ENCODE assay signal across 8 cellular contexts in the genomic region with DNA sequence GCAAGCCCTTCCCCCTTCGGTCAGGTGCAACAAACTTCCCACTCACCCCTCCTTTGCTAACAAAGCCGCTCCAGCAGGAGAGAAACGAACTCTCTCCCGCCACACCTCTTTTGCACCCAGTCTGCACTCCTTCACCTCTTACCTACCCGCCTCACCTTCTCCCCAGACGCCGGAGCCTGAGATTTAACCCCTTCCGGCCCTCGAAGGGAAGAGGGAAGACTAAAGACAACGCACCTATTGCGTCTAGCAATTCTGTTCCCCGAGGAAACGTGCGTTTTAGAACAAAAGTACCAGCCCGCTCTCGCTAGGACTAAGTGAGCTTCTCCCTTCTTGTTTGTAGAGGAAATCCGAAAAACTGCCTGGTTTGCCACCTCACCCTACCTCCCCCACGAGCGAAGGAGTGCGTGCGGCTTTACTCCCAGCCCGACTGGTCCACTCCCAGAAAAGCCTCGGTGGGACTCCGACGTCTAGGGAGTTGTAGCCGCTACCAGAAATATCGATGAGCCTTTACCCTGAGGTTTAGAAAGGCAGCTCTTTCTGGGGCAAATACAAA. TPM values are rescaled to one million over a fixed set of nuclear protein-coding genes. Genes with fewer than 3 reads are reported as not detected.
DNase-seq lines count a peak whose midpoint lies in the region; ATAC-seq, FAIRE-seq and TF ChIP-seq lines count a peak whose summit lies in the region.

No MANE protein-coding gene starts in this region.

- POLR2A ChIA-PET in endothelial cell of umbilical vein (lab: Charles Lee): interaction anchor here (0.6 kb wide), 1 partner anchor 94 kb away, joined by 3 read pairs; no protein-coding TSS in a partner anchor

- H3K4me3 ChIP-seq in endothelial cell of umbilical vein (replicated peaks in 1 of 3; ENCODE audit: insufficient read depth in 1 of 3, low read depth in 1 of 3, low read length in 3 of 3): peak overlapping the region; percentile 73 to 98 (median 94)

- no peaks in the 10 kb centered on the region for H3K9me1 ChIP-seq in endothelial cell of umbilical vein (replicated peaks; ENCODE audit: control insufficient read depth, extremely low read depth, insufficient read depth, low read length)

- no peaks in the 10 kb centered on the region for H3K27me3 ChIP-seq in endothelial cell of umbilical vein (ENCODE audit: control insufficient read depth in 2 of 2, insufficient read depth in 2 of 2, low read length in 2 of 2)

- intact Hi-C loops in endothelial cell of umbilical vein (cut with micrococcal nuclease): loop anchor here (1.0 to 5.0 kb wide), 2 partner anchors 135 to 160 kb away; partner anchors contain the start of gene REL

- FAIRE-seq in endothelial cell of umbilical vein (lab: Jason Lieb, UNC): peak; percentile 82

- H3K79me2 ChIP-seq in endothelial cell of umbilical vein (ENCODE audit: control insufficient read depth, insufficient read depth, low read length): peaks cover 46% of the 10 kb centered on the region

- no peaks in the 10 kb centered on the region for H3K9me3 ChIP-seq in endothelial cell of umbilical vein (replicated peaks; ENCODE audit: control insufficient read depth, insufficient read depth, low read length)

- H3K4me2 ChIP-seq in endothelial cell of umbilical vein (ENCODE audit: insufficient read depth, low read length): peak overlapping the region; percentile 93

- TF ChIP-seq CTCF in endothelial cell of umbilical vein (IDR thresholded peaks at IDR 0.05; ENCODE audit: extremely low read depth in 1 of 2, insufficient read depth in 1 of 2, low read depth in 1 of 2, low read length in 2 of 2): no peak

- peak overlapping the region; percentile 69 for H3K9ac ChIP-seq in endothelial cell of umbilical vein (replicated peaks; ENCODE audit: extremely low read depth, insufficient read depth, low read length)

- H3K27ac ChIP-seq in endothelial cell of umbilical vein (ENCODE audit: insufficient read depth, low read depth, low read length): peak overlapping the region; percentile 67

- CTCF ChIA-PET in endothelial cell of umbilical vein (lab: Charles Lee): no interaction called here

- H2AFZ ChIP-seq in endothelial cell of umbilical vein (ENCODE audit: low read depth, low read length): peak overlapping the region; percentile 97

- H4K20me1 ChIP-seq in endothelial cell of umbilical vein (replicated peaks; ENCODE audit: control insufficient read depth, extremely low read depth, insufficient read depth, low read length): no peaks in the 10 kb centered on the region

- dilution Hi-C loops in endothelial cell of umbilical vein (cut with MboI; ENCODE audit: extremely low pct_ligation_motif_present, low sequenced_read_pairs): no loop called here

- TF ChIP-seq POLR2A in endothelial cell of umbilical vein (IDR thresholded peaks at IDR 0.05; ENCODE audit: low read depth, low read length): no peak

- peak; percentile 64 for DNase-seq in COLO829 (ENCODE audit: low spot score)
- peak; percentile 66 for DNase-seq in HS-27A (ENCODE audit: low read depth)
- peak; percentile 66 to 79 for DNase-seq in NOMO-1 (lab: John Stamatoyannopoulos, UW; ENCODE audit: unreplicated experiment in 2 of 2)
- peak; percentile 19 for DNase-seq in activated CD8-positive, alpha-beta memory T cell treated with anti-CD3 and anti-CD28 coated beads, Interleukin-2, amount 50 U/mL, for 1 hour (ENCODE audit: extremely low read depth)
- no peak for DNase-seq in endothelial cell of umbilical vein (ENCODE audit: low read depth, low spot score)
- DNase-seq in midbrain (lab: John Stamatoyannopoulos, UW): peak; percentile 94
- DNase-seq in stimulated activated CD8-positive, alpha-beta memory T cell treated with anti-CD3 and anti-CD28 coated beads, Interleukin-15, amount 100 ng/mL, for 48 hours (ENCODE audit: low read depth in 2 of 2): peak; percentile 46 to 53

- no peaks in the 10 kb centered on the region for H3K36me3 ChIP-seq in endothelial cell of umbilical vein (ENCODE audit: control insufficient read depth in 2 of 2, extremely low read depth in 1 of 2, insufficient read depth in 2 of 2, low read length in 2 of 2)

- BruUV-seq in endothelial cell of umbilical vein (replicated peaks; lab: Mats Ljungman, UMichigan): no TSS peak

- peaks cover 21% of the 10 kb centered on the region for H3K4me1 ChIP-seq in endothelial cell of umbilical vein (ENCODE audit: control insufficient read depth, extremely low read depth, insufficient read depth, low read length)

- ATAC-seq in GM19468 (IDR thresholded peaks at IDR 0.05; ENCODE audit: extremely low read depth, unreplicated experiment): peak; percentile 18

TF ChIP-seq in endothelial cell of umbilical vein, 7 proteins besides CTCF, POLR2A, EP300 and RAD21:
- TF ChIP-seq FOS (IDR thresholded peaks at IDR 0.05; ENCODE audit: borderline replicate concordance, insufficient read depth, low read length) (no peak), GATA2 (IDR thresholded peaks at IDR 0.05; ENCODE audit: insufficient read depth, insufficient read length, low read depth, low read length) (no peak), POLR2AphosphoS5 (IDR thresholded peaks at IDR 0.05; ENCODE audit: insufficient read depth, low read depth, low read length) (peak; percentile 16), MYC (IDR thresholded peaks at IDR 0.05; ENCODE audit: low read depth, low read length) (peak; percentile 22), MAX (IDR thresholded peaks at IDR 0.05; ENCODE audit: insufficient read depth, insufficient read length) (no peak), JUN (IDR thresholded peaks at IDR 0.05; ENCODE audit: borderline replicate concordance, insufficient read depth, insufficient read length, low read depth) (no peak), EZH2 (IDR thresholded peaks at IDR 0.05; ENCODE audit: borderline replicate concordance, low read depth, low read length, severe bottlenecking) (no peak)
TF ChIP-seq in endothelial cell of umbilical vein: peak in this region for 2.

RNA-seq across cellular contexts. Expression of gene PEX13, which starts 0.4 kb away (rescaled TPM):
- 21.0 and 25.0 TPM in 2 replicates for total RNA-seq in endothelial cell of umbilical vein
- 15.7 and 18.0 TPM in 2 replicates for polyA plus RNA-seq in endothelial cell of umbilical vein
- polyA plus RNA-seq in endothelial cell of umbilical vein (2011; cell fraction: cytosol; rRNA removed): 12.0 and 14.7 TPM in 2 replicates
- 10.7 and 11.1 TPM in 2 replicates for polyA plus RNA-seq in endothelial cell of umbilical vein (2011; cell fraction: nucleus; rRNA removed)
- 13.6 and 16.0 TPM in 2 replicates for polyA plus RNA-seq in endothelial cell of umbilical vein (2012)
- polyA minus RNA-seq in endothelial cell of umbilical vein: 56.7 and 58.5 TPM in 2 replicates
- 10.1 TPM for polyA minus RNA-seq in endothelial cell of umbilical vein (2011; cell fraction: cytosol; rRNA and poly(A)+ RNA removed)
- 20.0 and 31.4 TPM in 2 replicates for polyA minus RNA-seq in endothelial cell of umbilical vein (2011; cell fraction: nucleus; rRNA and poly(A)+ RNA removed)

RNA-seq across cellular contexts. Expression of gene PUS10, which starts 1.0 kb away (rescaled TPM):
- total RNA-seq in endothelial cell of umbilical vein: 6.5 and 10.3 TPM in 2 replicates
- 2.7 and 3.7 TPM in 2 replicates for polyA plus RNA-seq in endothelial cell of umbilical vein
- polyA plus RNA-seq in endothelial cell of umbilical vein (2011; cell fraction: cytosol; rRNA removed): 4.6 and 4.7 TPM in 2 replicates
- 11.1 and 12.6 TPM in 2 replicates for polyA plus RNA-seq in endothelial cell of umbilical vein (2011; cell fraction: nucleus; rRNA removed)
- 7.5 and 9.9 TPM in 2 replicates for polyA plus RNA-seq in endothelial cell of umbilical vein (2012)
- 4.8 and 5.5 TPM in 2 replicates for polyA minus RNA-seq in endothelial cell of umbilical vein
- 1.9 TPM for polyA minus RNA-seq in endothelial cell of umbilical vein (2011; cell fraction: cytosol; rRNA and poly(A)+ RNA removed)
- polyA minus RNA-seq in endothelial cell of umbilical vein (2011; cell fraction: nucleus; rRNA and poly(A)+ RNA removed): 13.8 and 17.6 TPM in 2 replicates

RNA-seq across cellular contexts. Expression of gene SANBR, which starts 48.6 kb away (rescaled TPM):
- total RNA-seq in endothelial cell of umbilical vein: 22.9 and 23.8 TPM in 2 replicates
- polyA plus RNA-seq in endothelial cell of umbilical vein: 4.8 and 5.7 TPM in 2 replicates
- polyA plus RNA-seq in endothelial cell of umbilical vein (2011; cell fraction: cytosol; rRNA removed): 6.0 and 6.4 TPM in 2 replicates
- polyA plus RNA-seq in endothelial cell of umbilical vein (2011; cell fraction: nucleus; rRNA removed): 18.6 and 31.5 TPM in 2 replicates
- polyA plus RNA-seq in endothelial cell of umbilical vein (2012): 14.5 and 14.7 TPM in 2 replicates
- polyA minus RNA-seq in endothelial cell of umbilical vein: 10.6 and 14.1 TPM in 2 replicates
- 7.8 TPM for polyA minus RNA-seq in endothelial cell of umbilical vein (2011; cell fraction: cytosol; rRNA and poly(A)+ RNA removed)
- polyA minus RNA-seq in endothelial cell of umbilical vein (2011; cell fraction: nucleus; rRNA and poly(A)+ RNA removed): 19.7 and 25.2 TPM in 2 replicates
